ENCODE assay signal across 13 cellular contexts in the genomic region with DNA sequence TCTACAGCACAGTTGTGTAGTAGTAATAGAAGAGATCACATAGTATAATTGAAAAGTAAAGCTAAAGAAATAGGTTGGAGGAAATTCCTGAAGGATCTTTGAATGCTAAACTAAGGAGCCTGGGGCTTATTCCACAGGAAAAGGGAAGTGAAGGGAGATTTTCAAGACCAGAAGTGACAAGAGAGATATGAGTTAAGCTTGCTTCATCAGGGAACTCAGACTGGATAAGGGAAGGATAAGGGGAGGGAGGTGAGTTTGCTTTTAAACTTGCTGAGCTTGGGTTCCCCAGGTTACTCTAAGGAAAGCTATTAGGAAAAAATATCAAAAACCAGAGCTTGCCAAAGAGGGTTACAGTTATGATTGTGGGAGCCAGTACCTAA.
DNase-seq lines count a peak whose midpoint lies in the region; ATAC-seq, FAIRE-seq and TF ChIP-seq lines count a peak whose summit lies in the region.
"Had no signal": no experiment of that assay in that cellular context is flagged by ENCODE, and none has a peak within 500 bp of the region (broad histone marks: within the 10 kb centered on the region; RNA-seq: fewer than 3 reads in every experiment).

No MANE protein-coding gene starts in this region.

- FAIRE-seq in GM12891 (lab: Jason Lieb, UNC), result no peak

- intact Hi-C loops in CD14-positive monocyte (cut with micrococcal nuclease), result no loop called here

- H3K4me3 Mint-ChIP-seq in CD14-positive monocyte (no peak overlapping the region), glutamatergic neuron (ENCODE audit: unreplicated experiment) (peak overlapping the region; percentile 12)
- H3K4me3 Mint-ChIP-seq: B cell had no signal

- no peak for TF ChIP-seq CTCF in CD14-positive monocyte (IDR thresholded peaks at IDR 0.05)
- no peak for TF ChIP-seq CTCF in glutamatergic neuron (IDR thresholded peaks at IDR 0.05; ENCODE audit: partially characterized antibody, unreplicated experiment)

- H3K27ac Mint-ChIP-seq in CD14-positive monocyte (peak overlapping the region in 4 of 7 donors; percentile 6 to 70 (median 39)), glutamatergic neuron (ENCODE audit: unreplicated experiment) (peak overlapping the region; percentile 31)
- H3K27ac Mint-ChIP-seq: B cell had no signal

- DNase-seq in CD14-positive monocyte (ENCODE audit: low spot score) (no peak), GM12891 (ENCODE audit: insufficient read length, low spot score) (no peak), NCI-H226 (peak; percentile 18), glutamatergic neuron (no peak), NCI-H1105 treated with DMSO at 0.1 percent for 48 hours (lab: John Stamatoyannopoulos, UW) (no peak), NCI-H69 (lab: John Stamatoyannopoulos, UW) (no peak)
- DNase-seq: cerebellar nuclear complex, DMS79 treated with DMSO at 0.1 percent for 48 hours, midbrain, NCI-H2227 treated with DMSO at 0.1 percent for 48 hours had no signal

- H3K9me3 Mint-ChIP-seq in CD14-positive monocyte (peaks cover 0 to 3% (median 0%) of the 10 kb centered on the region in 7 donors), glutamatergic neuron (ENCODE audit: unreplicated experiment) (no peaks in the 10 kb centered on the region)

- no peak for TF ChIP-seq POLR2A in GM12891 (IDR thresholded peaks at IDR 0.05; ENCODE audit: low read depth, low read length)

- H3K36me3 Mint-ChIP-seq in CD14-positive monocyte (no peaks in the 10 kb centered on the region), glutamatergic neuron (ENCODE audit: unreplicated experiment) (peaks cover 2% of the 10 kb centered on the region)

- H3K4me1 Mint-ChIP-seq in CD14-positive monocyte (peaks cover 10% of the 10 kb centered on the region), glutamatergic neuron (ENCODE audit: low read depth, unreplicated experiment) (peaks cover 35% of the 10 kb centered on the region)

- peaks cover 0 to 2% (median 0%) of the 10 kb centered on the region in 3 donors for H3K27me3 Mint-ChIP-seq in CD14-positive monocyte (ENCODE audit: low read depth in 3 of 3)
- H3K27me3 Mint-ChIP-seq in glutamatergic neuron (ENCODE audit: unreplicated experiment), result peaks cover 1% of the 10 kb centered on the region
- H3K27me3 Mint-ChIP-seq: B cell had no signal

- ATAC-seq in GM18868 (IDR thresholded peaks at IDR 0.05; ENCODE audit: unreplicated experiment) (no peak), HG03139 (IDR thresholded peaks at IDR 0.05; ENCODE audit: unreplicated experiment) (no peak)

TF ChIP-seq in GM12891, 5 proteins besides CTCF, POLR2A, EP300 and RAD21:
- TF ChIP-seq PAX5 (IDR thresholded peaks at IDR 0.05; ENCODE audit: insufficient read depth, low read length, severe bottlenecking) (no peak), SPI1 (IDR thresholded peaks at IDR 0.05; ENCODE audit: low read depth, low read length) (0 out of 2 replicates have a peak, but pooled peaks have one; percentile 9)
